Comparison of ENCODE assay signal across 13 cellular contexts in genomic region chr1:224213438-224214119, GRCh38. TPM values are rescaled to one million over a fixed set of nuclear protein-coding genes. Genes with fewer than 3 reads are reported as not detected.
DNase-seq lines count a peak whose midpoint lies in the region; ATAC-seq lines count a peak whose summit lies in the region.
"Had no signal": no experiment of that assay in that cellular context is flagged by ENCODE, and none has a peak within 500 bp of the region (broad histone marks: within the 10 kb centered on the region; RNA-seq: fewer than 3 reads in every experiment).

No MANE protein-coding gene starts in this region.

- H3K79me2 ChIP-seq in mesendoderm (ENCODE audit: control insufficient read depth, insufficient read depth, low read length): no peaks in the 10 kb centered on the region

- H3K9ac ChIP-seq in mesendoderm (ENCODE audit: low read length): no peak overlapping the region

- no peaks in the 10 kb centered on the region for H3K9me3 ChIP-seq in CD8-positive, alpha-beta memory T cell (ENCODE audit: low read length)
- H3K9me3 ChIP-seq: HAP-1, tibial artery had no signal

- H3K4me3 ChIP-seq in mesendoderm (ENCODE audit: low read length): no peak overlapping the region
- H3K4me3 ChIP-seq in CD8-positive, alpha-beta memory T cell (ENCODE audit: low read length): no peak overlapping the region
- H3K4me3 ChIP-seq: HAP-1, tibial artery had no signal

- no peak overlapping the region for H4K8ac ChIP-seq in mesendoderm (ENCODE audit: low read depth, low read length)

- no peaks in the 10 kb centered on the region for H3K27me3 ChIP-seq in mesendoderm (ENCODE audit: insufficient read depth, low read length, poor library complexity)
- no peaks in the 10 kb centered on the region for H3K27me3 ChIP-seq in CD8-positive, alpha-beta memory T cell (ENCODE audit: insufficient read depth, low read length, poor library complexity, severe bottlenecking)
- H3K27me3 ChIP-seq: tibial artery had no signal

- WGBS in mesendoderm (ENCODE audit: extremely low coverage, insufficient coverage, low lambda C conversion rate): no CpG with 5 or more reads among the region's 4 CpGs

- intact Hi-C loops in dendritic cell treated with granulocyte-macrophage colony-stimulating factor and Interleukin-4, amounts not matched to agents 40 ng/mL and 50 ng/mL, for 4 days (cut with micrococcal nuclease): no loop called here

- ATAC-seq in left lobe of liver: no peak

- H3K4ac ChIP-seq in mesendoderm (ENCODE audit: low read depth, low read length): no peak overlapping the region

- no peak overlapping the region for H3K4me3 Mint-ChIP-seq in dendritic cell treated with granulocyte-macrophage colony-stimulating factor and Interleukin-4, amounts not matched to agents 40 ng/mL and 50 ng/mL, for 4 days
- no peak overlapping the region for H3K4me3 Mint-ChIP-seq in CD8-positive, alpha-beta memory T cell

- no peak overlapping the region for H2BK15ac ChIP-seq in mesendoderm (replicated peaks; ENCODE audit: low read depth)

- no peak overlapping the region for H3K4me2 ChIP-seq in mesendoderm (ENCODE audit: low read length)

- no peak overlapping the region for H2BK5ac ChIP-seq in mesendoderm (ENCODE audit: low read length)

- DNase-seq in A172 (ENCODE audit: low spot score) (peak; percentile 33), HK-2 (ENCODE audit: unreplicated experiment) (peak; percentile 45), mesendoderm (peak; percentile 88), foreskin melanocyte (no peak), left lobe of liver (ENCODE audit: low spot score) (no peak), OCI-M2 (lab: John Stamatoyannopoulos, UW; ENCODE audit: unreplicated experiment) (no peak)
- DNase-seq in CD8-positive, alpha-beta memory T cell: no peak
- DNase-seq: activated CD4-positive, alpha-beta T cell treated with anti-CD3 and anti-CD28 coated beads for 1 hour; MM.1S; SHP77 treated with DMSO at 0.1 percent for 48 hours; tibial artery had no signal

- H3K4me1 Mint-ChIP-seq in dendritic cell treated with granulocyte-macrophage colony-stimulating factor and Interleukin-4, amounts not matched to agents 40 ng/mL and 50 ng/mL, for 4 days (ENCODE audit: low read depth): peaks cover 64% of the 10 kb centered on the region
- no peaks in the 10 kb centered on the region for H3K4me1 Mint-ChIP-seq in CD8-positive, alpha-beta memory T cell

- H3K27ac Mint-ChIP-seq in dendritic cell treated with granulocyte-macrophage colony-stimulating factor and Interleukin-4, amounts not matched to agents 40 ng/mL and 50 ng/mL, for 4 days: peak overlapping the region; percentile 62
- no peak overlapping the region for H3K27ac Mint-ChIP-seq in CD8-positive, alpha-beta memory T cell

- no peaks in the 10 kb centered on the region for H3K9me3 Mint-ChIP-seq in dendritic cell treated with granulocyte-macrophage colony-stimulating factor and Interleukin-4, amounts not matched to agents 40 ng/mL and 50 ng/mL, for 4 days
- H3K9me3 Mint-ChIP-seq in CD8-positive, alpha-beta memory T cell: no peaks in the 10 kb centered on the region

- peaks cover 6% of the 10 kb centered on the region for H3K36me3 Mint-ChIP-seq in dendritic cell treated with granulocyte-macrophage colony-stimulating factor and Interleukin-4, amounts not matched to agents 40 ng/mL and 50 ng/mL, for 4 days (ENCODE audit: low read depth)
- H3K36me3 Mint-ChIP-seq in CD8-positive, alpha-beta memory T cell: no peaks in the 10 kb centered on the region

- peak overlapping the region; percentile 6 for H3K56ac ChIP-seq in mesendoderm (ENCODE audit: low read length)

- H3K36me3 ChIP-seq in mesendoderm (ENCODE audit: control insufficient read depth, insufficient read depth, low read length): no peaks in the 10 kb centered on the region
- no peaks in the 10 kb centered on the region for H3K36me3 ChIP-seq in CD8-positive, alpha-beta memory T cell (ENCODE audit: insufficient read depth, low read length)
- H3K36me3 ChIP-seq: HAP-1, tibial artery had no signal

- no peaks in the 10 kb centered on the region for H3K79me1 ChIP-seq in mesendoderm (ENCODE audit: low read length)

- no peak overlapping the region for H3K23ac ChIP-seq in mesendoderm (ENCODE audit: low read length)

- no peaks in the 10 kb centered on the region for H3K27me3 Mint-ChIP-seq in dendritic cell treated with granulocyte-macrophage colony-stimulating factor and Interleukin-4, amounts not matched to agents 40 ng/mL and 50 ng/mL, for 4 days
- no peaks in the 10 kb centered on the region for H3K27me3 Mint-ChIP-seq in CD8-positive, alpha-beta memory T cell

- no peak overlapping the region for H3K27ac ChIP-seq in mesendoderm (ENCODE audit: low read depth, low read length)
- no peak overlapping the region for H3K27ac ChIP-seq in CD8-positive, alpha-beta memory T cell (ENCODE audit: low read depth, low read length)
- H3K27ac ChIP-seq: tibial artery had no signal

- H4K5ac ChIP-seq in mesendoderm (ENCODE audit: low read length): no peak overlapping the region

- peak overlapping the region; percentile 25 for H3K18ac ChIP-seq in mesendoderm (ENCODE audit: low read length)

- CTCF ChIA-PET in CD8-positive, alpha-beta memory T cell (lab: Charles Lee): no interaction called here

- H3K4me1 ChIP-seq in mesendoderm (ENCODE audit: control insufficient read depth, low read depth, low read length): peaks cover 2% of the 10 kb centered on the region
- no peaks in the 10 kb centered on the region for H3K4me1 ChIP-seq in CD8-positive, alpha-beta memory T cell (ENCODE audit: insufficient read depth, low read length)

- POLR2A ChIA-PET in CD8-positive, alpha-beta memory T cell (lab: Charles Lee): no interaction called here

- H2AK5ac ChIP-seq in mesendoderm (ENCODE audit: low read length): no peak overlapping the region

- H2BK120ac ChIP-seq in mesendoderm (ENCODE audit: low read depth, low read length): peak overlapping the region; percentile 17

RNA-seq across cellular contexts. Expression of gene DEGS1, which starts 30.5 kb away (rescaled TPM):
- 151 and 198 TPM in 2 replicates for total RNA-seq in A172 (2014; rRNA removed; shearing (Covaris generic))
- 31.0 TPM for polyA plus RNA-seq in mesendoderm (2013, experiment 1 of 2)
- polyA plus RNA-seq in mesendoderm (2013, experiment 2 of 2): 31.1 TPM
- total RNA-seq in CD8-positive, alpha-beta memory T cell: 10 to 100 TPM; 46.4 to 46.9 TPM
- polyA plus RNA-seq in CD8-positive, alpha-beta memory T cell: 111 TPM
- 17.2 TPM for total RNA-seq in left lobe of liver

Comparison
In these comparisons a context has a peak if more than half of its experiments do, and no peak if none do; other contexts are left out.
1. DNase-seq: peak in A172 (single experiment), HK-2 (single experiment) and mesendoderm (single experiment); none in foreskin melanocyte (single experiment), CD8-positive, alpha-beta memory T cell (0 of 5), left lobe of liver (single experiment) and OCI-M2 (single experiment).